In genomic region chr5:179614745-179615144, GRCh38 we compare ENCODE assay signal across 20 cellular contexts. TPM values are rescaled to one million over a fixed set of nuclear protein-coding genes. Genes with fewer than 3 reads are reported as not detected.
A peak's percentile ranks its signal among the peaks of the same experiment; 100 is the strongest.
DNase-seq lines count a peak whose midpoint lies in the region; ATAC-seq and TF ChIP-seq lines count a peak whose summit lies in the region.
"Had no signal": no experiment of that assay in that cellular context is flagged by ENCODE, and none has a peak within 500 bp of the region (broad histone marks: within the 10 kb centered on the region; RNA-seq: fewer than 3 reads in every experiment).

No MANE protein-coding gene starts in this region.

- TF ChIP-seq CTCF in sigmoid colon (IDR thresholded peaks at IDR 0.05) (no peak), prostate gland (IDR thresholded peaks at IDR 0.05) (no peak)

- H3K9me3 ChIP-seq in sigmoid colon (no peaks in the 10 kb centered on the region), prostate gland (no peaks in the 10 kb centered on the region)
- H3K9me3 ChIP-seq: left ventricle myocardium inferior, psoas muscle had no signal

- CTCF ChIA-PET in activated CD4-positive, alpha-beta T cell treated with anti-CD3 and anti-CD28 coated beads for 36 hours (lab: Charles Lee), result interaction anchor here (0.6 kb wide), 2 partner anchors 25 to 32 kb away, joined by 3 read pairs; no protein-coding TSS in a partner anchor

- no peak overlapping the region for H3K4me3 Mint-ChIP-seq in activated CD4-positive, alpha-beta T cell treated with anti-CD3 and anti-CD28 coated beads, Interleukin-2, amount 10 ng/mL, durations not matched to agents 24 days and 14 days
- no peak overlapping the region for H3K4me3 Mint-ChIP-seq in activated CD4-positive, alpha-beta T cell treated with anti-CD3 and anti-CD28 coated beads for 36 hours
- H3K4me3 Mint-ChIP-seq in effector memory CD8-positive, alpha-beta T cell, result no peak overlapping the region
- H3K4me3 Mint-ChIP-seq: activated B cell treated with CpG ODN at 0.5 μM for 24 hours; activated CD8-positive, alpha-beta memory T cell treated with anti-CD3 and anti-CD28 coated beads, Interleukin-2, amount 10 ng/mL, durations not matched to agents 7 days and 5 days; H9; stimulated activated memory B cell treated with anti-CD40 and anti-IgM and Interleukin-4, amounts not matched to agents 10 μg/mL and 1 μg/mL and 100 μg/mL, for 72 hours; T-cell had no signal

- WGBS in sigmoid colon, 2 donors, result 63 to 71% methylated on average over 8 of the region's 8 CpGs
- WGBS in prostate gland, result 52% methylated on average over 8 of the region's 8 CpGs

- no peaks in the 10 kb centered on the region for H3K9me3 Mint-ChIP-seq in activated CD4-positive, alpha-beta T cell treated with anti-CD3 and anti-CD28 coated beads, Interleukin-2, amount 10 ng/mL, durations not matched to agents 24 days and 14 days
- no peaks in the 10 kb centered on the region for H3K9me3 Mint-ChIP-seq in activated CD4-positive, alpha-beta T cell treated with anti-CD3 and anti-CD28 coated beads for 36 hours (ENCODE audit: low read depth)
- H3K9me3 Mint-ChIP-seq in effector memory CD8-positive, alpha-beta T cell, result no peaks in the 10 kb centered on the region
- H3K9me3 Mint-ChIP-seq: activated B cell treated with CpG ODN at 0.5 μM for 24 hours; H9; stimulated activated memory B cell treated with anti-CD40 and anti-IgM and Interleukin-4, amounts not matched to agents 10 μg/mL and 1 μg/mL and 100 μg/mL, for 72 hours; T-cell had no signal

- H3K36me3 ChIP-seq in sigmoid colon (peaks cover 41 to 98% (median 75%) of the 10 kb centered on the region in 4 donors), prostate gland (peaks cover 6 to 32% of the 10 kb centered on the region in 2 donors)

- H3K4me1 ChIP-seq in sigmoid colon, result peaks cover 0 to 83% (median 78%) of the 10 kb centered on the region in 4 donors
- H3K4me1 ChIP-seq in prostate gland (replicated peaks), result peaks cover 6% of the 10 kb centered on the region

- H3K27me3 ChIP-seq in sigmoid colon, result no peaks in the 10 kb centered on the region
- H3K27me3 ChIP-seq in prostate gland (replicated peaks; ENCODE audit: insufficient read depth), result no peaks in the 10 kb centered on the region

- POLR2A ChIA-PET in activated CD4-positive, alpha-beta T cell treated with anti-CD3 and anti-CD28 coated beads for 36 hours (lab: Charles Lee), result interaction anchor here (0.6 to 5.8 kb wide), 4 partner anchors 8 to 89 kb away, joined by 4 to 59 read pairs (median 6); partner anchors contain the start of gene HNRNPH1

- H3K27me3 Mint-ChIP-seq in activated CD4-positive, alpha-beta T cell treated with anti-CD3 and anti-CD28 coated beads, Interleukin-2, amount 10 ng/mL, durations not matched to agents 24 days and 14 days, result no peaks in the 10 kb centered on the region
- no peaks in the 10 kb centered on the region for H3K27me3 Mint-ChIP-seq in activated CD4-positive, alpha-beta T cell treated with anti-CD3 and anti-CD28 coated beads for 36 hours
- H3K27me3 Mint-ChIP-seq in effector memory CD8-positive, alpha-beta T cell, result no peaks in the 10 kb centered on the region
- H3K27me3 Mint-ChIP-seq: activated B cell treated with CpG ODN at 0.5 μM for 24 hours; activated CD8-positive, alpha-beta memory T cell treated with anti-CD3 and anti-CD28 coated beads, Interleukin-2, amount 10 ng/mL, durations not matched to agents 7 days and 5 days; stimulated activated memory B cell treated with anti-CD40 and anti-IgM and Interleukin-4, amounts not matched to agents 10 μg/mL and 1 μg/mL and 100 μg/mL, for 72 hours; T-cell had no signal

- H3K36me3 Mint-ChIP-seq in activated CD4-positive, alpha-beta T cell treated with anti-CD3 and anti-CD28 coated beads, Interleukin-2, amount 10 ng/mL, durations not matched to agents 24 days and 14 days (ENCODE audit: low read depth), result peaks cover 80% of the 10 kb centered on the region
- peaks cover 86% of the 10 kb centered on the region for H3K36me3 Mint-ChIP-seq in activated CD4-positive, alpha-beta T cell treated with anti-CD3 and anti-CD28 coated beads for 36 hours (ENCODE audit: low read depth)
- H3K36me3 Mint-ChIP-seq in effector memory CD8-positive, alpha-beta T cell (ENCODE audit: insufficient read depth), result peaks cover 100% of the 10 kb centered on the region

- H3K4me3 ChIP-seq in sigmoid colon, result no peak overlapping the region
- no peak overlapping the region for H3K4me3 ChIP-seq in prostate gland
- H3K4me3 ChIP-seq: left ventricle myocardium inferior, psoas muscle had no signal

- peaks cover 52% of the 10 kb centered on the region for H3K4me1 Mint-ChIP-seq in activated CD4-positive, alpha-beta T cell treated with anti-CD3 and anti-CD28 coated beads, Interleukin-2, amount 10 ng/mL, durations not matched to agents 24 days and 14 days
- H3K4me1 Mint-ChIP-seq in activated CD4-positive, alpha-beta T cell treated with anti-CD3 and anti-CD28 coated beads for 36 hours, result peaks cover 63% of the 10 kb centered on the region
- H3K4me1 Mint-ChIP-seq in effector memory CD8-positive, alpha-beta T cell (ENCODE audit: low read depth in 2 of 2), result peaks cover 48 to 68% of the 10 kb centered on the region in 2 donors

- H3K27ac ChIP-seq in sigmoid colon (peak overlapping the region in 1 of 4 donors; percentile 33), prostate gland (no peak overlapping the region)
- H3K27ac ChIP-seq: C4-2B, left ventricle myocardium inferior had no signal

- no peak for TF ChIP-seq POLR2A in sigmoid colon (IDR thresholded peaks at IDR 0.05)
- no peak for TF ChIP-seq POLR2A in prostate gland (IDR thresholded peaks at IDR 0.05)

- TF ChIP-seq EP300 in sigmoid colon (IDR thresholded peaks at IDR 0.05), result no peak

- ATAC-seq in activated CD4-positive, alpha-beta T cell treated with anti-CD3 and anti-CD28 coated beads for 36 hours, result no peak
- ATAC-seq in effector memory CD8-positive, alpha-beta T cell (replicated peaks), result no peak
- ATAC-seq: activated CD8-positive, alpha-beta memory T cell treated with anti-CD3 and anti-CD28 coated beads, Interleukin-2, amount 10 ng/mL, durations not matched to agents 7 days and 5 days; psoas muscle; stimulated activated memory B cell treated with anti-CD40 and anti-IgM and Interleukin-4, amounts not matched to agents 10 μg/mL and 1 μg/mL and 100 μg/mL, for 72 hours; T-cell had no signal

- peak overlapping the region; percentile 65 for H3K27ac Mint-ChIP-seq in activated CD4-positive, alpha-beta T cell treated with anti-CD3 and anti-CD28 coated beads, Interleukin-2, amount 10 ng/mL, durations not matched to agents 24 days and 14 days
- no peak overlapping the region for H3K27ac Mint-ChIP-seq in activated CD4-positive, alpha-beta T cell treated with anti-CD3 and anti-CD28 coated beads for 36 hours
- peak overlapping the region; percentile 58 to 94 for H3K27ac Mint-ChIP-seq in effector memory CD8-positive, alpha-beta T cell
- H3K27ac Mint-ChIP-seq: activated B cell treated with CpG ODN at 0.5 μM for 24 hours; activated CD8-positive, alpha-beta memory T cell treated with anti-CD3 and anti-CD28 coated beads, Interleukin-2, amount 10 ng/mL, durations not matched to agents 7 days and 5 days; stimulated activated memory B cell treated with anti-CD40 and anti-IgM and Interleukin-4, amounts not matched to agents 10 μg/mL and 1 μg/mL and 100 μg/mL, for 72 hours had no signal

- no peak for DNase-seq in activated CD4-positive, alpha-beta T cell treated with anti-CD3 and anti-CD28 coated beads, Interleukin-2, amount 10 ng/mL, durations not matched to agents 24 days and 14 days
- no peak for DNase-seq in activated CD4-positive, alpha-beta T cell treated with anti-CD3 and anti-CD28 coated beads for 36 hours
- DNase-seq in NAMALWA (ENCODE audit: low spot score) (peak; percentile 28), sigmoid colon (peak; percentile 24), NCI-H1048 (lab: John Stamatoyannopoulos, UW) (no peak), prostate gland (ENCODE audit: low spot score) (no peak)
- no peak for DNase-seq in effector memory CD8-positive, alpha-beta T cell
- DNase-seq in stimulated activated CD4-positive, alpha-beta T cell treated with anti-CD3 and anti-CD28 coated beads, Interleukin-15, amount 100 ng/mL, for 24 hours, result no peak
- DNase-seq: activated B cell treated with CpG ODN at 0.5 μM for 24 hours; activated CD8-positive, alpha-beta memory T cell treated with anti-CD3 and anti-CD28 coated beads, Interleukin-2, amount 10 ng/mL, durations not matched to agents 7 days and 5 days; activated naive CD4-positive, alpha-beta T cell treated with Interleukin-2 at 50 U/mL for 16 hours; erythroblast; H9; left ventricle myocardium inferior; NCI-H1694; psoas muscle; stimulated activated CD4-positive, alpha-beta T cell treated with anti-CD3 and anti-CD28 coated beads, Interleukin-12 subunit alpha, Interleukin-12 subunit beta, amount 100 ng/mL, for 4 hours; T-cell had no signal

- intact Hi-C loops in activated CD4-positive, alpha-beta T cell treated with anti-CD3 and anti-CD28 coated beads, Interleukin-2, amount 10 ng/mL, durations not matched to agents 24 days and 14 days (cut with micrococcal nuclease), result no loop called here
- intact Hi-C loops in activated CD4-positive, alpha-beta T cell treated with anti-CD3 and anti-CD28 coated beads for 36 hours (cut with DNase I, micrococcal nuclease), result no loop called here
- intact Hi-C loops in sigmoid colon (cut with DNase I), result no loop called here
- intact Hi-C loops in prostate gland (cut with DNase I), result no loop called here

RNA-seq across cellular contexts. Expression of gene HNRNPH1, which starts 8.7 kb away (rescaled TPM):
- 952 and 964 TPM in 2 replicates for total RNA-seq in activated CD4-positive, alpha-beta T cell treated with anti-CD3 and anti-CD28 coated beads, Interleukin-2, amount 10 ng/mL, durations not matched to agents 24 days and 14 days
- 100 to 1,000 TPM; 634 to 659 TPM for total RNA-seq in activated CD4-positive, alpha-beta T cell treated with anti-CD3 and anti-CD28 coated beads for 36 hours
- total RNA-seq in sigmoid colon (100 to 1,000 TPM; 264 to 495 (median 312) TPM), prostate gland (100 to 1,000 TPM; 260 to 398 TPM)
- polyA plus RNA-seq in sigmoid colon, result 100 to 1,000 TPM in 1 of 3 donors, 10 to 100 TPM in 2; 63.8 to 255 (median 73.3) TPM

Comparison
In these comparisons a context has a peak if more than half of its experiments do, and no peak if none do; other contexts are left out.
1. DNase-seq: peak in NAMALWA (single experiment) and sigmoid colon (single experiment); none in activated CD4-positive, alpha-beta T cell treated with anti-CD3 and anti-CD28 coated beads, Interleukin-2, amount 10 ng/mL, durations not matched to agents 24 days and 14 days (single experiment), activated CD4-positive, alpha-beta T cell treated with anti-CD3 and anti-CD28 coated beads for 36 hours (single experiment), effector memory CD8-positive, alpha-beta T cell (0 of 3), stimulated activated CD4-positive, alpha-beta T cell treated with anti-CD3 and anti-CD28 coated beads, Interleukin-15, amount 100 ng/mL, for 24 hours (single experiment), NCI-H1048 (single experiment) and prostate gland (single experiment).